1 cellular context compared by ENCODE assay signal in the genomic region with DNA sequence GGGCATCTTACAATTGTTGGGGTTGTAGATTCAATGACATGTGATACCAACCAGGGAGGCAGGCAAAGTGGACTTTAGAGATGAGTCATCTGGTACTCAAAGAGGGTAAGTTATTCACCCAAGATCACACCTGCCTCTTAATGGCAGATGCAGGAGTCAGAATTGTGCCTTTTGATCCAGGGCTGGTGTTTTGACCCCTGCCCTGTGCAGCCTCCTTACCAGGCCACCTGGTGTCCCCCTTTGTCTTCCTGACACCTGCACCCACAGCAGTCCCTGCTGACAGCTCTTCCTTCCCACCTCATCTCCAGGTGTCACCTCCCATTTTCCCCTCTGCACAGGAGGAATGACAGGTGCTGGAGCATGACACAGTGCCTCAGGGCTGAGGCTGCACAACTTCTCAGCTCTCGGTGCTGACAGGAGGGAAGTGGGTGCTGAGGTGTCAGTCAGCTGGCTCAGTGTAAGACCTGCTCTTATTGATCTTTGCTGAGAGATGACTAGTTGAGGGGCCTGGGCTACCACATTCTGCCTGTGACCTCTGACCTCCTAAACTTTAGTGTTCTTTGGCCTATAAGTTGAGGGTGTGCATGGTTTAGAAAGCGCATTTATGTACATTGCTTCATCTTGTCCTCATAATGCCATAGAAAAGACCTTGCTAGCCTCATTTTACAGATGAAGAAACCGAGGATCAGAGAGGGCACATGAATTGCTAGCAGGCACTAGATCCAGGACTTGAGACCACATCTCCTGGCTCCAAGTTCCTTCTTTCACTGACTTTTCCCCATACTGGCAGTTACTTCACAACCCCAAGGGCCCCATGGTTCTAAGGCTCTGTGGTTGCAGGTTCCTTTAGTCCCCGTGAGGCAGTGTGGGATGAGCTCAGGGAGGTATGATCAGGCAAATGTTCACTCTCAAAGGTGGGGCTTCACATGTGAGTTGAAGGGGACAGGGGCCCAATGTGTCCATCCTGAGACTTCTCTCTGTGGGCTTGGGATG.
A peak's percentile ranks its signal among the peaks of the same experiment; 100 is the strongest.
TF ChIP-seq lines count a peak whose summit lies in the region.

No MANE protein-coding gene starts in this region.

TF ChIP-seq in endothelial cell of umbilical vein, 7 proteins besides CTCF, POLR2A, EP300 and RAD21:
- TF ChIP-seq MYC (IDR thresholded peaks at IDR 0.05; ENCODE audit: low read depth, low read length) (no peak), JUN (IDR thresholded peaks at IDR 0.05; ENCODE audit: borderline replicate concordance, insufficient read depth, insufficient read length, low read depth) (peak; percentile 19), EZH2 (IDR thresholded peaks at IDR 0.05; ENCODE audit: borderline replicate concordance, low read depth, low read length, severe bottlenecking) (no peak), FOS (IDR thresholded peaks at IDR 0.05; ENCODE audit: borderline replicate concordance, insufficient read depth, low read length) (no peak), POLR2AphosphoS5 (IDR thresholded peaks at IDR 0.05; ENCODE audit: insufficient read depth, low read depth, low read length) (no peak)
- TF ChIP-seq, protein P1, sequence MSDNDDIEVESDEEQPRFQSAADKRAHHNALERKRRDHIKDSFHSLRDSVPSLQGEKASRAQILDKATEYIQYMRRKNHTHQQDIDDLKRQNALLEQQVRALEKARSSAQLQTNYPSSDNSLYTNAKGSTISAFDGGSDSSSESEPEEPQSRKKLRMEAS (IDR thresholded peaks at IDR 0.05; ENCODE audit: insufficient read depth, insufficient read length): no peak
